23 cellular contexts compared by ENCODE assay signal in genomic region chr7:65972976-65973375, GRCh38.
"Had no signal": no experiment of that assay in that cellular context is flagged by ENCODE, and none has a peak within 500 bp of the region (broad histone marks: within the 10 kb centered on the region; RNA-seq: fewer than 3 reads in every experiment).

No MANE protein-coding gene starts in this region.

- H3K4me1 ChIP-seq: adrenal gland, breast epithelium, Peyer's patch had no signal

- H3K27me3 Mint-ChIP-seq: activated CD4-positive, alpha-beta memory T cell treated with anti-CD3 and anti-CD28 coated beads for 36 hours; activated CD4-positive, alpha-beta T cell treated with anti-CD3 and anti-CD28 coated beads, Interleukin-2, amount 10 ng/mL, durations not matched to agents 7 days and 5 days; activated naive CD8-positive, alpha-beta T cell treated with anti-CD3 and anti-CD28 coated beads, Interleukin-2, amount 10 ng/mL, durations not matched to agents 7 days and 5 days; T-cell had no signal

- H3K4me1 Mint-ChIP-seq: activated CD4-positive, alpha-beta T cell treated with anti-CD3 and anti-CD28 coated beads, Interleukin-2, amount 10 ng/mL, durations not matched to agents 7 days and 5 days; T-cell had no signal

- H3K4me3 ChIP-seq: adrenal gland, breast epithelium, Peyer's patch had no signal

- ATAC-seq: T-cell had no signal

- H3K27ac ChIP-seq: adrenal gland, breast epithelium, Peyer's patch, VCaP had no signal

- H3K27me3 ChIP-seq: adrenal gland, breast epithelium, Peyer's patch had no signal

- H3K9me3 ChIP-seq: adrenal gland, breast epithelium, Peyer's patch had no signal

- H3K4me3 Mint-ChIP-seq: activated CD4-positive, alpha-beta memory T cell treated with anti-CD3 and anti-CD28 coated beads for 36 hours; activated CD4-positive, alpha-beta T cell treated with anti-CD3 and anti-CD28 coated beads, Interleukin-2, amount 10 ng/mL, durations not matched to agents 7 days and 5 days; activated naive CD8-positive, alpha-beta T cell treated with anti-CD3 and anti-CD28 coated beads, Interleukin-2, amount 10 ng/mL, durations not matched to agents 7 days and 5 days; activated T-helper 1 cell treated with anti-CD3 and anti-CD28 coated beads, Interleukin-12 subunit alpha, Interleukin-12 subunit beta, Interleukin-2, Interleukin-4 antibody, amounts not matched to agents 30 ng/mL and 10 ng/mL and 1 ng/mL, durations not matched to agents 14 hours and 24 hours and 36 hours; T-cell had no signal

- H3K27ac Mint-ChIP-seq: activated CD4-positive, alpha-beta memory T cell treated with anti-CD3 and anti-CD28 coated beads for 36 hours; activated CD4-positive, alpha-beta T cell treated with anti-CD3 and anti-CD28 coated beads, Interleukin-2, amount 10 ng/mL, durations not matched to agents 7 days and 5 days; activated naive CD8-positive, alpha-beta T cell treated with anti-CD3 and anti-CD28 coated beads, Interleukin-2, amount 10 ng/mL, durations not matched to agents 7 days and 5 days; activated T-helper 1 cell treated with anti-CD3 and anti-CD28 coated beads, Interleukin-12 subunit alpha, Interleukin-12 subunit beta, Interleukin-2, Interleukin-4 antibody, amounts not matched to agents 30 ng/mL and 10 ng/mL and 1 ng/mL, durations not matched to agents 14 hours and 24 hours and 36 hours; T-cell had no signal

- H3K36me3 ChIP-seq: breast epithelium had no signal

- H3K9me3 Mint-ChIP-seq: activated CD4-positive, alpha-beta memory T cell treated with anti-CD3 and anti-CD28 coated beads for 36 hours; activated CD4-positive, alpha-beta T cell treated with anti-CD3 and anti-CD28 coated beads, Interleukin-2, amount 10 ng/mL, durations not matched to agents 7 days and 5 days; activated naive CD8-positive, alpha-beta T cell treated with anti-CD3 and anti-CD28 coated beads, Interleukin-2, amount 10 ng/mL, durations not matched to agents 7 days and 5 days; activated T-helper 1 cell treated with anti-CD3 and anti-CD28 coated beads, Interleukin-12 subunit alpha, Interleukin-12 subunit beta, Interleukin-2, Interleukin-4 antibody, amounts not matched to agents 30 ng/mL and 10 ng/mL and 1 ng/mL, durations not matched to agents 14 hours and 24 hours and 36 hours; T-cell had no signal

- DNase-seq: activated CD4-positive, alpha-beta memory T cell treated with anti-CD3 and anti-CD28 coated beads for 36 hours; activated CD4-positive, alpha-beta T cell treated with anti-CD3 and anti-CD28 coated beads, Interleukin-2, amount 10 ng/mL, durations not matched to agents 7 days and 5 days; activated CD4-positive, CD25-positive, alpha-beta regulatory T cell; activated gamma-delta T cell; activated naive CD4-positive, alpha-beta T cell treated with anti-CD3 and anti-CD28 coated beads, Interleukin-2, amount 50 U/mL, for 16 hours; activated naive CD8-positive, alpha-beta T cell treated with anti-CD3 and anti-CD28 coated beads, Interleukin-2, amount 10 ng/mL, durations not matched to agents 7 days and 5 days; caudate nucleus; IMR-90; Kasumi-1; KBM-7; NCI-H1105 treated with DMSO at 0.1 percent for 48 hours; NCI-H1436 treated with DMSO at 0.1 percent for 48 hours; NCI-H187; NCI-H2081; NCI-H446; NCI-H524; SIG-M5; T-cell had no signal
